16 cellular contexts compared by ENCODE assay signal in genomic region chr1:225349826-225350225, GRCh38.
"Had no signal": no experiment of that assay in that cellular context is flagged by ENCODE, and none has a peak within 500 bp of the region (broad histone marks: within the 10 kb centered on the region; RNA-seq: fewer than 3 reads in every experiment).

No MANE protein-coding gene starts in this region.

- ATAC-seq: heart left ventricle; naive thymus-derived CD4-positive, alpha-beta T cell; right cardiac atrium had no signal

- DNase-seq: heart left ventricle; hippocampal formation; kidney glomerular epithelial cell; naive thymus-derived CD4-positive, alpha-beta T cell; nucleus accumbens; ovary; right cardiac atrium; small intestine; stimulated activated CD4-positive, alpha-beta T cell treated with anti-CD3 and anti-CD28 coated beads, Interleukin-12 subunit alpha, Interleukin-12 subunit beta, amount 100 ng/mL, for 4 hours; stimulated activated naive CD4-positive, alpha-beta T cell; stomach; substantia nigra; transverse colon had no signal

- H3K4me1 ChIP-seq: heart left ventricle, stomach, transverse colon had no signal

- H3K4me3 Mint-ChIP-seq: dendritic cell treated with granulocyte-macrophage colony-stimulating factor and Interleukin-4, amounts not matched to agents 40 ng/mL and 50 ng/mL, for 4 days; naive thymus-derived CD4-positive, alpha-beta T cell had no signal

- H3K27me3 Mint-ChIP-seq: dendritic cell treated with granulocyte-macrophage colony-stimulating factor and Interleukin-4, amounts not matched to agents 40 ng/mL and 50 ng/mL, for 4 days; progenitor cell of endocrine pancreas had no signal

- H3K4me3 ChIP-seq: heart left ventricle, ovary, stomach, thoracic aorta, transverse colon had no signal

- H3K9me3 ChIP-seq: ovary, stomach, thoracic aorta, transverse colon had no signal

- H3K4me1 Mint-ChIP-seq: naive thymus-derived CD4-positive, alpha-beta T cell had no signal

- H3K36me3 ChIP-seq: heart left ventricle, ovary, stomach, thoracic aorta, transverse colon had no signal

- H3K9me3 Mint-ChIP-seq: dendritic cell treated with granulocyte-macrophage colony-stimulating factor and Interleukin-4, amounts not matched to agents 40 ng/mL and 50 ng/mL, for 4 days had no signal

- H3K27ac Mint-ChIP-seq: dendritic cell treated with granulocyte-macrophage colony-stimulating factor and Interleukin-4, amounts not matched to agents 40 ng/mL and 50 ng/mL, for 4 days; naive thymus-derived CD4-positive, alpha-beta T cell; progenitor cell of endocrine pancreas had no signal

- H3K27me3 ChIP-seq: ovary, stomach, transverse colon had no signal

- H3K27ac ChIP-seq: heart left ventricle, ovary, stomach, thoracic aorta, transverse colon had no signal
